ENCODE assay signal across 18 cellular contexts in the genomic region with DNA sequence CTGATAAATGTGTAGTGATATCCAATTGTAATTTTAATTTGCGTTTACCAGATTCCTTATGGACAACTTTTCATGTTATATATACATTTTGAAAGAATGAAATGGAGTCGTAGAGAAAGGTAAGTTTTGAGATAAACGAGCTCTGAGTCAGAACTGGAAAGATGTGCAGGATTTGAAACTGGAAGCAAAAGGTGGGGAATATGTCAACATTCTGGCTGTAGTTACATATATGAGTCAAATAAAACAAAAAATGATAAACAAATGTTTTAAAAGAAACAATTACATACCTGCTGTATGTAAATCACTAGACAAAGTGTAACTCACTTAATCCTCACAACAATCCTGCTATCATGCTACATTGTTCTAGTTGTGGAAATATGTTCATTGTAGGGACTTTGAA.
"Had no signal": no experiment of that assay in that cellular context is flagged by ENCODE, and none has a peak within 500 bp of the region (broad histone marks: within the 10 kb centered on the region; RNA-seq: fewer than 3 reads in every experiment).

No MANE protein-coding gene starts in this region.

- DNase-seq: activated CD4-positive, alpha-beta T cell treated with anti-CD3 and anti-CD28 coated beads for 36 hours; activated CD4-positive, alpha-beta T cell treated with anti-CD3 and anti-CD28 coated beads, Interleukin-2, amount 50 U/mL, for 48 hours; activated naive CD4-positive, alpha-beta T cell treated with anti-CD3 and anti-CD28 coated beads for 36 hours; activated T-cell treated with anti-CD3 and anti-CD28 coated beads, Interleukin-2, amount 50 U/mL, for 1 hour; anterior cingulate cortex; brain microvascular endothelial cell; central memory CD4-positive, alpha-beta T cell; endodermal cell; foreskin fibroblast; left ventricle myocardium superior; nephron progenitor cell; occipital lobe; retina; stimulated activated naive CD8-positive, alpha-beta T cell treated with anti-CD3 and anti-CD28 coated beads, Interleukin-15, amount 100 ng/mL, for 72 hours; transverse colon; uterus had no signal

- ATAC-seq: activated CD4-positive, alpha-beta T cell treated with anti-CD3 and anti-CD28 coated beads for 36 hours; activated T-helper 17 cell treated with anti-CD3 and anti-CD28 coated beads, Interleukin-2, amount 50 U/mL, for 72 hours; left ventricle myocardium superior; stimulated activated naive CD8-positive, alpha-beta T cell treated with anti-CD3 and anti-CD28 coated beads, Interleukin-15, amount 100 ng/mL, for 72 hours; WTC11 had no signal

- H3K4me3 Mint-ChIP-seq: activated CD4-positive, alpha-beta T cell treated with anti-CD3 and anti-CD28 coated beads for 36 hours; activated naive CD4-positive, alpha-beta T cell treated with anti-CD3 and anti-CD28 coated beads for 36 hours; activated T-helper 17 cell treated with anti-CD3 and anti-CD28 coated beads, Interleukin-2, amount 50 U/mL, for 72 hours; endodermal cell; nephron progenitor cell; stimulated activated naive CD8-positive, alpha-beta T cell treated with anti-CD3 and anti-CD28 coated beads, Interleukin-15, amount 100 ng/mL, for 72 hours; WTC11 had no signal

- H3K36me3 Mint-ChIP-seq: WTC11 had no signal

- H3K9me3 Mint-ChIP-seq: activated naive CD4-positive, alpha-beta T cell treated with anti-CD3 and anti-CD28 coated beads for 36 hours; activated T-helper 17 cell treated with anti-CD3 and anti-CD28 coated beads, Interleukin-2, amount 50 U/mL, for 72 hours; stimulated activated naive CD8-positive, alpha-beta T cell treated with anti-CD3 and anti-CD28 coated beads, Interleukin-15, amount 100 ng/mL, for 72 hours; WTC11 had no signal

- H3K27me3 Mint-ChIP-seq: activated CD4-positive, alpha-beta T cell treated with anti-CD3 and anti-CD28 coated beads for 36 hours; activated T-helper 17 cell treated with anti-CD3 and anti-CD28 coated beads, Interleukin-2, amount 50 U/mL, for 72 hours; stimulated activated naive CD8-positive, alpha-beta T cell treated with anti-CD3 and anti-CD28 coated beads, Interleukin-15, amount 100 ng/mL, for 72 hours had no signal

- H3K27ac Mint-ChIP-seq: activated CD4-positive, alpha-beta T cell treated with anti-CD3 and anti-CD28 coated beads for 36 hours; activated naive CD4-positive, alpha-beta T cell treated with anti-CD3 and anti-CD28 coated beads for 36 hours; activated T-helper 17 cell treated with anti-CD3 and anti-CD28 coated beads, Interleukin-2, amount 50 U/mL, for 72 hours; endodermal cell; nephron progenitor cell; stimulated activated naive CD8-positive, alpha-beta T cell treated with anti-CD3 and anti-CD28 coated beads, Interleukin-15, amount 100 ng/mL, for 72 hours; WTC11 had no signal

- H3K4me1 Mint-ChIP-seq: activated CD4-positive, alpha-beta T cell treated with anti-CD3 and anti-CD28 coated beads for 36 hours; activated T-helper 17 cell treated with anti-CD3 and anti-CD28 coated beads, Interleukin-2, amount 50 U/mL, for 72 hours; endodermal cell; nephron progenitor cell; stimulated activated naive CD8-positive, alpha-beta T cell treated with anti-CD3 and anti-CD28 coated beads, Interleukin-15, amount 100 ng/mL, for 72 hours; WTC11 had no signal
